In the genomic region with DNA sequence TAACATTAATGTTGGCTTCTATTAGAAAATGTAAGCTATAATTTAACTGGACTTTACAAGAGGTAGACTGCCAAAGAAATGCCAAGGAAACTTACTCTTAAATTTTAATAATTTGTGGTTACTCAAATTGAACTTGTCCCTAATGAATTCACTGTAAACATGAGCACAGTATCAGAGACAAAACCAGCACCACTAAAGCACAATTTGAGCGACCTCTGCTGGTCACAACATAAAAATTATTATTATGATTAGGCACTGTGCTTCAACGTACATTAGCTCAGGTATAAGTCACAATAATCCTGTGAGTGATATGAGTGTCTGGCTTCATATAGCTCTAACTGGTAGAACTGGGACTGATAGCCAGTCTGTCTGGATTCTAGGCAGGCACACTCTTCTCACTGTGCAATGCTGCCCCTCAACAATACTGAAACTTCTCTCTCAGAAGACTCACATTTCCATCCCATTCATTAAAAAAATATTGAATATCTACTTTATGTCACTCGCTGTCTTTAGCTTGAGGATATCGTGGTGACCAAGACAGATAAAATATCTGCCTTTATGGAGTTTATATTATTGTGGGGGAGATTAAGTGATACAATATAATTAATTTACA, we compare ENCODE assay signal across 8 cellular contexts. TPM values are rescaled to one million over a fixed set of nuclear protein-coding genes. Genes with fewer than 3 reads are reported as not detected.
DNase-seq lines count a peak whose midpoint lies in the region; ATAC-seq and TF ChIP-seq lines count a peak whose summit lies in the region.

No MANE protein-coding gene starts in this region.

- H3K36me3 ChIP-seq in adipocyte (ENCODE audit: control insufficient read depth, insufficient read depth, low read length, severe bottlenecking) (no peaks in the 10 kb centered on the region), left lung (no peaks in the 10 kb centered on the region)

- no peaks in the 10 kb centered on the region for H3K27me3 ChIP-seq in adipocyte (replicated peaks; ENCODE audit: control insufficient read depth, insufficient read depth, low read length)
- H3K27me3 ChIP-seq in left lung, result no peaks in the 10 kb centered on the region

- ATAC-seq in HG03575 (IDR thresholded peaks at IDR 0.05; ENCODE audit: extremely low read depth, insufficient number of reproducible peaks, low FRiP score, unreplicated experiment) (peak; percentile 88), left lung (peak; percentile 61)

- H3K4me1 ChIP-seq in adipocyte (ENCODE audit: control insufficient read depth, insufficient read depth, low read length) (peaks cover 28% of the 10 kb centered on the region), left lung (no peaks in the 10 kb centered on the region)

- TF ChIP-seq CTCF in GM10248 (IDR thresholded peaks at IDR 0.05; ENCODE audit: control extremely low read depth, extremely low read depth, low read depth, missing control alignments) (peak; percentile 38), GM20000 (IDR thresholded peaks at IDR 0.05; ENCODE audit: extremely low read depth, missing control alignments) (no peak), left lung (IDR thresholded peaks at IDR 0.05) (peak in 1 of 2 donors; percentile 18)

- H3K27ac ChIP-seq in left lung, result no peak overlapping the region

- DNase-seq in GM10248 (ENCODE audit: extremely low spot score) (peak; percentile 20), GM20000 (ENCODE audit: low spot score) (peak; percentile 23), adipocyte (ENCODE audit: low read depth) (peak; percentile 76), left lung (no peak), GDM1 (lab: John Stamatoyannopoulos, UW) (no peak)
- DNase-seq in NK-92 treated with Interleukin-12 subunit alpha and Interleukin-12 subunit beta, amount 100 ng/mL, for 24 hours (lab: John Stamatoyannopoulos, UW), result no peak
- no peak for DNase-seq in activated effector memory CD4-positive, alpha-beta T cell treated with Interleukin-2 at 50 U/mL for 16 hours

- intact Hi-C loops in left lung (cut with DNase I), result no loop called here

- CTCF ChIA-PET in GM10248 (lab: Yijun Ruan, JAX), result interaction anchor here (0.6 to 5.6 kb wide), 19 partner anchors 8 to 1014 kb away, joined by 3 to 37 read pairs (median 4); partner anchors contain the start of genes BBS12 and NUDT6

- no peaks in the 10 kb centered on the region for H3K9me3 ChIP-seq in adipocyte (ENCODE audit: control insufficient read depth, low read length)
- H3K9me3 ChIP-seq in left lung, result no peaks in the 10 kb centered on the region

- POLR2A ChIA-PET in GM10248 (lab: Yijun Ruan, JAX), result no interaction called here

- H3K4me3 ChIP-seq in adipocyte (ENCODE audit: low read length) (peak overlapping the region; percentile 34), left lung (no peak overlapping the region)

- peak overlapping the region; percentile 31 for H3K9ac ChIP-seq in adipocyte (ENCODE audit: low read length)

RNA-seq across cellular contexts. Expression of gene NUDT6, which starts 8.0 kb away (rescaled TPM):
- total RNA-seq in left lung, result 1 to 10 TPM; 5.1 to 5.5 TPM

Comparison
In these comparisons a context has a peak if more than half of its experiments do, and no peak if none do; other contexts are left out.
1. DNase-seq: peak in GM10248 (single experiment), GM20000 (single experiment) and adipocyte (single experiment); none in left lung (0 of 2), NK-92 treated with Interleukin-12 subunit alpha and Interleukin-12 subunit beta, amount 100 ng/mL, for 24 hours (single experiment), activated effector memory CD4-positive, alpha-beta T cell treated with Interleukin-2 at 50 U/mL for 16 hours (single experiment) and GDM1 (single experiment).